Comparison of ENCODE assay signal across 23 cellular contexts in genomic region chr1:11400155-11400554, GRCh38.
A peak's percentile ranks its signal among the peaks of the same experiment; 100 is the strongest.
DNase-seq lines count a peak whose midpoint lies in the region; ATAC-seq, FAIRE-seq and TF ChIP-seq lines count a peak whose summit lies in the region.
"Had no signal": no experiment of that assay in that cellular context is flagged by ENCODE, and none has a peak within 500 bp of the region (broad histone marks: within the 10 kb centered on the region; RNA-seq: fewer than 3 reads in every experiment).

No MANE protein-coding gene starts in this region.

- no peak overlapping the region for H3K18ac ChIP-seq in H1 (ENCODE audit: extremely low read depth, low read length)

- H4K91ac ChIP-seq in H1 (replicated peaks; ENCODE audit: insufficient read length, low read length), result no peak overlapping the region

- ATAC-seq in gastroesophageal sphincter, result no peak
- ATAC-seq: A549 had no signal

- no peak overlapping the region for H4K5ac ChIP-seq in H1 (ENCODE audit: insufficient read length, low read depth, low read length)

- no peak for FAIRE-seq in H1 (lab: Jason Lieb, UNC)
- FAIRE-seq: A549, GM12891, GM18507 had no signal

- no peaks in the 10 kb centered on the region for H3K23me2 ChIP-seq in H1 (ENCODE audit: low read depth, low read length)

- no peak overlapping the region for H2BK120ac ChIP-seq in H1 (replicated peaks; ENCODE audit: low read depth, low read length)

- H3K9ac ChIP-seq in H1 (replicated peaks in 1 of 4; ENCODE audit: extremely low read depth in 1 of 4, low read depth in 3 of 4, low read length in 3 of 4), result no peak overlapping the region
- H3K9ac ChIP-seq: BLaER1 treated with 17β-estradiol and CSF1 and Interleukin-3, amounts not matched to agents 10 nM and 100 nM had no signal

- H3K4me3 ChIP-seq in H1 (ENCODE audit: extremely low read depth in 1 of 4, insufficient read depth in 2 of 4, low read depth in 3 of 4, low read length in 4 of 4), result no peak overlapping the region
- H3K4me3 ChIP-seq in gastroesophageal sphincter, result no peak overlapping the region
- H3K4me3 ChIP-seq: A549; BLaER1 treated with 17β-estradiol and CSF1 and Interleukin-3, amounts not matched to agents 10 nM and 100 nM had no signal

- H2BK5ac ChIP-seq in H1 (ENCODE audit: low read depth, low read length), result no peak overlapping the region

- no peak overlapping the region for H2AK5ac ChIP-seq in H1 (ENCODE audit: low read depth, low read length)

- H2BK12ac ChIP-seq in H1 (ENCODE audit: low read depth, low read length), result no peak overlapping the region

- H3K4me2 ChIP-seq in H1 (ENCODE audit: insufficient read depth in 1 of 2, low read depth in 2 of 2, low read length in 2 of 2), result no peak overlapping the region
- H3K4me2 ChIP-seq: A549; BLaER1 treated with 17β-estradiol and CSF1 and Interleukin-3, amounts not matched to agents 10 nM and 100 nM had no signal

- peaks cover 35% of the 10 kb centered on the region for H3K9me3 ChIP-seq in KOPT-K1 (ENCODE audit: insufficient read depth, low read length, poor library complexity, severe bottlenecking)
- no peaks in the 10 kb centered on the region for H3K9me3 ChIP-seq in H1 (ENCODE audit: insufficient read depth in 2 of 2, low read depth in 1 of 2, low read length in 1 of 2)
- H3K9me3 ChIP-seq in gastroesophageal sphincter, result peaks cover 0 to 7% (median 0%) of the 10 kb centered on the region in 3 donors
- H3K9me3 ChIP-seq: BE2C had no signal

- H3K4me1 ChIP-seq in H1 (replicated peaks in 1 of 4; ENCODE audit: control insufficient read depth in 3 of 4, insufficient read depth in 4 of 4, low read length in 3 of 4), result peaks cover 0 to 3% (median 0%) of the 10 kb centered on the region in 4 experiments; a peak in 1 of 7 replicates
- H3K4me1 ChIP-seq in gastroesophageal sphincter, result no peaks in the 10 kb centered on the region
- H3K4me1 ChIP-seq: A549, BE2C had no signal

- no peak overlapping the region for H2BK20ac ChIP-seq in H1 (ENCODE audit: low read length)

- TF ChIP-seq POLR2A in H1 (IDR thresholded peaks at IDR 0.05; ENCODE audit: control extremely low read depth in 1 of 2, low read depth in 2 of 2, low read length in 2 of 2) (no peak), gastroesophageal sphincter (IDR thresholded peaks at IDR 0.05) (no peak)

- no peak overlapping the region for H3K4ac ChIP-seq in H1 (replicated peaks; ENCODE audit: insufficient read length, low read depth, low read length)

- H3K14ac ChIP-seq in H1 (ENCODE audit: insufficient read length), result no peak overlapping the region

- no peak overlapping the region for H3K56ac ChIP-seq in H1 (replicated peaks; ENCODE audit: insufficient read length, low read depth, low read length)

- no peaks in the 10 kb centered on the region for H3K36me3 ChIP-seq in KOPT-K1 (ENCODE audit: insufficient read depth, low read length)
- no peaks in the 10 kb centered on the region for H3K36me3 ChIP-seq in H1 (ENCODE audit: control insufficient read depth in 2 of 4, insufficient read depth in 4 of 4, low read length in 3 of 4)
- no peaks in the 10 kb centered on the region for H3K36me3 ChIP-seq in gastroesophageal sphincter
- H3K36me3 ChIP-seq: BE2C; BLaER1 treated with 17β-estradiol and CSF1 and Interleukin-3, amounts not matched to agents 10 nM and 100 nM had no signal

- no peaks in the 10 kb centered on the region for H4K20me1 ChIP-seq in H1 (replicated peaks in 1 of 2; ENCODE audit: control insufficient read depth in 1 of 2, insufficient read depth in 2 of 2, low read length in 2 of 2)

- TF ChIP-seq EP300 in H1 (IDR thresholded peaks at IDR 0.05; ENCODE audit: borderline replicate concordance in 1 of 2, low read depth in 2 of 2, low read length in 2 of 2) (no peak), gastroesophageal sphincter (IDR thresholded peaks at IDR 0.05) (no peak)

- no peak overlapping the region for H2AFZ ChIP-seq in H1 (ENCODE audit: low read length)

- CTCF ChIA-PET in H1 (lab: Charles Lee; ENCODE audit: partially characterized antibody), result interaction anchor here (0.6 to 1.1 kb wide), 2 partner anchors 59 to 75 kb away, joined by 3 to 4 read pairs; no protein-coding TSS in a partner anchor

- DNase-seq in H1 (ENCODE audit: low read depth in 1 of 2, low spot score in 2 of 2) (no peak), posterior vena cava (ENCODE audit: low spot score) (peak; percentile 54), HK-2 (ENCODE audit: unreplicated experiment) (no peak), superior temporal gyrus (ENCODE audit: extremely low spot score) (no peak)
- DNase-seq: 8988T; ACHN; AML-193; BE2C; Calu3; CD4-positive, alpha-beta T cell; COR-L47; DMS53; DMS79 treated with DMSO at 0.1 percent for 48 hours; GF-D8; GOT3; H7; HCEC 1CT had no signal

- TF ChIP-seq RAD21 in H1 (IDR thresholded peaks at IDR 0.05 in 1 of 2, conservative IDR thresholded peaks at IDR 0.05 in 1 of 2; ENCODE audit: low read depth in 2 of 2, low read length in 2 of 2), result no peak

- WGBS in H1 (ENCODE audit: extremely low coverage in 1 of 2, insufficient coverage in 1 of 2, insufficient read length in 1 of 2, insufficient replicate concordance in 2 of 2, low coverage in 1 of 2, low lambda C conversion rate in 2 of 2, missing lambda C conversion rate in 1 of 2), 2 experiments, result 89% methylated on average over 3 of the region's 3 CpGs; no CpG with 5 or more reads in 1 of the 2 experiments
- 55% methylated on average over 2 of the region's 3 CpGs; no CpG with 5 or more reads in 1 of the 2 donors for WGBS in gastroesophageal sphincter (ENCODE audit: low coverage in 1 of 2), 2 donors

- 0 out of 2 replicates have a peak overlapping the region, but pooled peaks have one; percentile 57 for H4K8ac ChIP-seq in H1 (ENCODE audit: extremely low read depth, insufficient read depth, low read length)

- POLR2A ChIA-PET in H1 (lab: Charles Lee; ENCODE audit: partially characterized antibody), result no interaction called here

- no peak for TF ChIP-seq CTCF in H1 (IDR thresholded peaks at IDR 0.05; ENCODE audit: control extremely low read depth in 1 of 3, insufficient read depth in 1 of 3, low read depth in 1 of 3, low read length in 3 of 3)
- no peak for TF ChIP-seq CTCF in gastroesophageal sphincter (IDR thresholded peaks at IDR 0.05)

- H3K79me2 ChIP-seq in H1 (ENCODE audit: control insufficient read depth in 1 of 2, insufficient read depth in 2 of 2, low read length in 2 of 2), result no peaks in the 10 kb centered on the region

- H3K27me3 ChIP-seq in H1 (replicated peaks in 1 of 4; ENCODE audit: control insufficient read depth in 3 of 4, extremely low read depth in 1 of 4, insufficient read depth in 3 of 4, low read length in 3 of 4) (no peaks in the 10 kb centered on the region), gastroesophageal sphincter (peaks cover 76% of the 10 kb centered on the region)
- H3K27me3 ChIP-seq: BE2C had no signal

- H3K23ac ChIP-seq in H1 (ENCODE audit: insufficient read length), result no peak overlapping the region

- peak overlapping the region; percentile 84 for H3K27ac ChIP-seq in KOPT-K1 (ENCODE audit: low read depth, low read length, poor library complexity, severe bottlenecking)
- no peak overlapping the region for H3K27ac ChIP-seq in H1 (ENCODE audit: low read depth, low read length)
- no peak overlapping the region for H3K27ac ChIP-seq in gastroesophageal sphincter
- H3K27ac ChIP-seq: A549; BLaER1 treated with 17β-estradiol and CSF1 and Interleukin-3, amounts not matched to agents 10 nM and 100 nM had no signal

- no peaks in the 10 kb centered on the region for H3K79me1 ChIP-seq in H1 (ENCODE audit: low read depth, low read length)

- intact Hi-C loops in posterior vena cava (cut with DNase I), result no loop called here

- H2BK15ac ChIP-seq in H1 (ENCODE audit: low read length), result no peak overlapping the region

TF ChIP-seq in H1, 55 proteins besides CTCF, POLR2A, EP300 and RAD21:
- no peak for TF ChIP-seq HDAC6 (IDR thresholded peaks at IDR 0.05; ENCODE audit: low read depth, low read length)
- no peak for TF ChIP-seq RFX5 (IDR thresholded peaks at IDR 0.05; ENCODE audit: borderline replicate concordance, low read depth, low read length)
- no peak for TF ChIP-seq SRF (IDR thresholded peaks at IDR 0.05; ENCODE audit: low read depth, low read length)
- TF ChIP-seq JUND (IDR thresholded peaks at IDR 0.05; ENCODE audit: low read length), result no peak
- no peak for TF ChIP-seq TCF12 (IDR thresholded peaks at IDR 0.05; ENCODE audit: low read depth, low read length)
- TF ChIP-seq POLR2AphosphoS5 (IDR thresholded peaks at IDR 0.05; ENCODE audit: low read depth, low read length), result no peak
TF ChIP-seq in H1: peak in this region for 0.
